9 cellular contexts compared by ENCODE assay signal in the genomic region with DNA sequence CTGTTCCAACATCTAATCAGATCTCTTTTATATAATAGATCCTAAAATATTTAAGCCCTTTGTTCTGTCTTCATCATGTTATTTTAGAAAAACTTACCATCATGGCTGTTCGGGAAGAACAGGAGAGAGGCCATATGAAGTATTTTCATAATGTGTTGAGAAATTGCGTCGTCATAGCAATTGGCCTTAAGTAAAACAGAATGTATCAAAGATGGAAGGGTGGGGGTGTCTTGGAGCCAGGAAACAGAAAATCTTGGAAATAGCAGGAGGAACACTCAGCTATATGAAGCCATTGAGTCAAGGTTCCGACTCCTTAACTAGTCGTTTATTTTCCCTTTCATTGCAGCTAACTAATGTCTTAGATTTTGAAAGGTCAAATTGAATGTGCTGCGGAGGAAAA.
A peak's percentile ranks its signal among the peaks of the same experiment; 100 is the strongest.
DNase-seq lines count a peak whose midpoint lies in the region; ATAC-seq and TF ChIP-seq lines count a peak whose summit lies in the region.
"Had no signal": no experiment of that assay in that cellular context is flagged by ENCODE, and none has a peak within 500 bp of the region (broad histone marks: within the 10 kb centered on the region; RNA-seq: fewer than 3 reads in every experiment).

No MANE protein-coding gene starts in this region.

- H4K20me1 ChIP-seq in KMS-11 (ENCODE audit: insufficient read depth): no peaks in the 10 kb centered on the region

- ATAC-seq in GM19397 (IDR thresholded peaks at IDR 0.05; ENCODE audit: unreplicated experiment): no peak

- H3K4me3 ChIP-seq in KMS-11 (IDR thresholded peaks at IDR 0.05; ENCODE audit: insufficient read depth, low read depth, low read length): no peak overlapping the region
- no peak overlapping the region for H3K4me3 ChIP-seq in mucosa of stomach (ENCODE audit: low read length)

- peaks cover 48% of the 10 kb centered on the region for H3K79me2 ChIP-seq in KMS-11 (ENCODE audit: insufficient read depth, low read depth)

- H3K27ac ChIP-seq in KMS-11: no peak overlapping the region

- H3K9me3 ChIP-seq in mucosa of stomach (ENCODE audit: control insufficient read depth, low read length): no peaks in the 10 kb centered on the region

- peak overlapping the region; percentile 57 for H3K4me2 ChIP-seq in KMS-11

- DNase-seq in AG08396 (ENCODE audit: low spot score): peak; percentile 36
- DNase-seq in cerebellar cortex (ENCODE audit: low spot score): peak; percentile 36
- DNase-seq in NCI-H146 treated with DMSO at 0.1 percent for 48 hours (lab: John Stamatoyannopoulos, UW; ENCODE audit: unreplicated experiment): no peak
- no peak for DNase-seq in globus pallidus (ENCODE audit: low spot score)
- no peak for DNase-seq in NCI-H345 (lab: John Stamatoyannopoulos, UW)
- DNase-seq: NCI-H1694 treated with DMSO at 0.1 percent for 48 hours had no signal

- no peak overlapping the region for H2AFZ ChIP-seq in KMS-11 (ENCODE audit: low read depth)

- no peak for TF ChIP-seq CTCF in KMS-11 (conservative IDR thresholded peaks at IDR 0.05; ENCODE audit: low read depth, low read length)

- H3K27me3 ChIP-seq in KMS-11 (ENCODE audit: insufficient read depth, low read depth): no peaks in the 10 kb centered on the region
- H3K27me3 ChIP-seq in mucosa of stomach (ENCODE audit: control insufficient read depth, insufficient read depth, low read length): no peaks in the 10 kb centered on the region

- no peak overlapping the region; the same call in 1 of the 2 replicates for H3K9ac ChIP-seq in KMS-11
- peak overlapping the region; percentile 74 for H3K9ac ChIP-seq in mucosa of stomach (ENCODE audit: low read length)

- H3K4me1 ChIP-seq in KMS-11 (ENCODE audit: low read depth, poor library complexity, severe bottlenecking): peaks cover 57% of the 10 kb centered on the region
- H3K4me1 ChIP-seq in mucosa of stomach (ENCODE audit: control insufficient read depth, insufficient read depth, low read length): peaks cover 62% of the 10 kb centered on the region

- no peaks in the 10 kb centered on the region for H3K36me3 ChIP-seq in KMS-11 (ENCODE audit: insufficient read depth)
- no peaks in the 10 kb centered on the region for H3K36me3 ChIP-seq in mucosa of stomach (ENCODE audit: control insufficient read depth, insufficient read depth, low read length)

Comparison
In these comparisons a context has a peak if more than half of its experiments do, and no peak if none do; other contexts are left out.
1. DNase-seq: peak in AG08396 (single experiment) and cerebellar cortex (single experiment); none in NCI-H146 treated with DMSO at 0.1 percent for 48 hours (single experiment), globus pallidus (single experiment) and NCI-H345 (single experiment).